In genomic region chr22:45254388-45254787, GRCh38 we compare ENCODE assay signal across 17 cellular contexts. TPM values are rescaled to one million over a fixed set of nuclear protein-coding genes. Genes with fewer than 3 reads are reported as not detected.
DNase-seq lines count a peak whose midpoint lies in the region; ATAC-seq lines count a peak whose summit lies in the region.
"Had no signal": no experiment of that assay in that cellular context is flagged by ENCODE, and none has a peak within 500 bp of the region (broad histone marks: within the 10 kb centered on the region; RNA-seq: fewer than 3 reads in every experiment).

No MANE protein-coding gene starts in this region.

- H3K27me3 ChIP-seq in neuronal stem cell (ENCODE audit: control insufficient read depth in 3 of 3, insufficient read depth in 3 of 3, low read depth in 1 of 3, low read length in 3 of 3) (no peaks in the 10 kb centered on the region), SJCRH30 (no peaks in the 10 kb centered on the region)
- H3K27me3 ChIP-seq: body of pancreas, neural progenitor cell had no signal

- no peak overlapping the region for H3K4me2 ChIP-seq in neuronal stem cell (ENCODE audit: insufficient read depth, low read length, poor library complexity, severe bottlenecking)
- H3K4me2 ChIP-seq: neural progenitor cell had no signal

- no peak overlapping the region for H3K23ac ChIP-seq in neuronal stem cell (ENCODE audit: low read depth, low read length, poor library complexity)

- no peak overlapping the region for H3K4ac ChIP-seq in neuronal stem cell (ENCODE audit: low read length)

- peaks cover 5 to 12% of the 10 kb centered on the region in 2 donors for H3K4me1 ChIP-seq in neuronal stem cell (ENCODE audit: control insufficient read depth in 2 of 2, insufficient read depth in 1 of 2, low read depth in 1 of 2, low read length in 2 of 2)
- no peaks in the 10 kb centered on the region for H3K4me1 ChIP-seq in SJCRH30
- H3K4me1 ChIP-seq: body of pancreas, neural progenitor cell had no signal

- H3K18ac ChIP-seq in neuronal stem cell (ENCODE audit: low read length): no peak overlapping the region

- H3K4me3 ChIP-seq in neuronal stem cell (ENCODE audit: low read length in 2 of 2): peak overlapping the region in 1 of 2 donors; percentile 3
- no peak overlapping the region for H3K4me3 ChIP-seq in SJCRH30
- H3K4me3 ChIP-seq: body of pancreas, neural progenitor cell had no signal

- H4K91ac ChIP-seq in neuronal stem cell (ENCODE audit: low read depth, low read length, poor library complexity): no peak overlapping the region

- WGBS in neuronal stem cell (ENCODE audit: extremely low coverage in 2 of 2, insufficient read length in 2 of 2, insufficient replicate concordance in 1 of 2), 2 donors: no CpG with 5 or more reads among the region's 7 CpGs

- H3K14ac ChIP-seq in neuronal stem cell (ENCODE audit: low read length): no peak overlapping the region

- H3K9ac ChIP-seq in neuronal stem cell (ENCODE audit: low read depth, low read length, poor library complexity): no peak overlapping the region
- H3K9ac ChIP-seq: neural progenitor cell had no signal

- H3K79me1 ChIP-seq in neuronal stem cell (ENCODE audit: low read depth, low read length): no peaks in the 10 kb centered on the region

- no peaks in the 10 kb centered on the region for H3K36me3 ChIP-seq in neuronal stem cell (replicated peaks in 1 of 2; ENCODE audit: control insufficient read depth in 2 of 2, insufficient read depth in 2 of 2, low read length in 2 of 2)
- H3K36me3 ChIP-seq in SJCRH30: no peaks in the 10 kb centered on the region
- H3K36me3 ChIP-seq: neural progenitor cell had no signal

- ATAC-seq in GM18498 (IDR thresholded peaks at IDR 0.05; ENCODE audit: unreplicated experiment): peak; percentile 20
- peak; percentile 25 for ATAC-seq in GM21381 (IDR thresholded peaks at IDR 0.05; ENCODE audit: unreplicated experiment)
- peak; percentile 10 for ATAC-seq in HG03442 (IDR thresholded peaks at IDR 0.05; ENCODE audit: unreplicated experiment)
- no peak for ATAC-seq in GM18858 (IDR thresholded peaks at IDR 0.05; ENCODE audit: unreplicated experiment)
- ATAC-seq in GM19328 (IDR thresholded peaks at IDR 0.05; ENCODE audit: unreplicated experiment): no peak
- ATAC-seq: body of pancreas had no signal

- H2BK120ac ChIP-seq in neuronal stem cell (ENCODE audit: low read depth, low read length): no peak overlapping the region

- peak overlapping the region; percentile 51 for H2AFZ ChIP-seq in neuronal stem cell (ENCODE audit: low read length)
- H2AFZ ChIP-seq: neural progenitor cell had no signal

- no peak overlapping the region for H2BK15ac ChIP-seq in neuronal stem cell (ENCODE audit: low read length)

- H2BK12ac ChIP-seq in neuronal stem cell (ENCODE audit: low read length): no peak overlapping the region

- no peak for DNase-seq in neuronal stem cell (ENCODE audit: low spot score)
- DNase-seq in SJCRH30: no peak
- DNase-seq: body of pancreas; endodermal cell; glutamatergic neuron; NCI-H2029; NCI-H510A; stimulated activated CD4-positive, alpha-beta T cell treated with anti-CD3 and anti-CD28 coated beads, Interleukin-12 subunit alpha, Interleukin-12 subunit beta, amount 100 ng/mL, for 4 hours had no signal

- H3K27ac ChIP-seq in neuronal stem cell (replicated peaks; ENCODE audit: low read length) (no peak overlapping the region), SJCRH30 (no peak overlapping the region)
- H3K27ac ChIP-seq: body of pancreas, neural progenitor cell had no signal

- H4K8ac ChIP-seq in neuronal stem cell (ENCODE audit: low read depth, low read length): no peak overlapping the region

- H2BK5ac ChIP-seq in neuronal stem cell (ENCODE audit: low read length): no peak overlapping the region

- H3K9me3 ChIP-seq in neuronal stem cell (replicated peaks in 1 of 2; ENCODE audit: control insufficient read depth in 2 of 2, insufficient read depth in 1 of 2, low read depth in 1 of 2, low read length in 2 of 2) (no peaks in the 10 kb centered on the region), SJCRH30 (replicated peaks) (no peaks in the 10 kb centered on the region)
- H3K9me3 ChIP-seq: body of pancreas had no signal

- no peak overlapping the region for H2AK5ac ChIP-seq in neuronal stem cell (ENCODE audit: low read depth, low read length)

RNA-seq across cellular contexts. Expression of gene KIAA0930, which starts 13.7 kb away (rescaled TPM):
- 62.1 TPM for polyA plus RNA-seq in neuronal stem cell (2013, experiment 1 of 2)
- polyA plus RNA-seq in neuronal stem cell (2013, experiment 2 of 2): 61.2 TPM
- total RNA-seq in SJCRH30 (2014; rRNA removed; shearing (Covaris generic)): 9.3 and 15.2 TPM in 2 replicates

RNA-seq across cellular contexts. Expression of gene UPK3A, which starts 30.4 kb away (rescaled TPM):
- polyA plus RNA-seq in neuronal stem cell (2013, experiment 1 of 2): 0.20 TPM
- polyA plus RNA-seq in neuronal stem cell (2013, experiment 2 of 2): 0.25 TPM
- not detected in 2 replicates for total RNA-seq in SJCRH30 (2014; rRNA removed; shearing (Covaris generic))
- total RNA-seq: activated T-helper 1 cell treated with anti-CD3 and anti-CD28 coated beads, Interleukin-12 subunit alpha, Interleukin-12 subunit beta, Interleukin-2, Interleukin-4 antibody, amounts not matched to agents 30 ng/mL and 10 ng/mL and 1 ng/mL, durations not matched to agents 14 hours and 24 hours and 36 hours; body of pancreas; endodermal cell; HT1080; renal cortical epithelial cell had no signal

RNA-seq across cellular contexts. Expression of gene FAM118A, which starts 55.3 kb away (rescaled TPM):
- 12.7 TPM for polyA plus RNA-seq in neuronal stem cell (2013, experiment 1 of 2)
- 11.8 TPM for polyA plus RNA-seq in neuronal stem cell (2013, experiment 2 of 2)
- total RNA-seq in SJCRH30 (2014; rRNA removed; shearing (Covaris generic)): 11.6 and 13.8 TPM in 2 replicates

Comparison
In these comparisons a context has a peak if more than half of its experiments do, and no peak if none do; other contexts are left out.
1. ATAC-seq: peak in GM18498 (single experiment), GM21381 (single experiment) and HG03442 (single experiment); none in GM18858 (single experiment) and GM19328 (single experiment).